15 cellular contexts compared by ENCODE assay signal in the genomic region with DNA sequence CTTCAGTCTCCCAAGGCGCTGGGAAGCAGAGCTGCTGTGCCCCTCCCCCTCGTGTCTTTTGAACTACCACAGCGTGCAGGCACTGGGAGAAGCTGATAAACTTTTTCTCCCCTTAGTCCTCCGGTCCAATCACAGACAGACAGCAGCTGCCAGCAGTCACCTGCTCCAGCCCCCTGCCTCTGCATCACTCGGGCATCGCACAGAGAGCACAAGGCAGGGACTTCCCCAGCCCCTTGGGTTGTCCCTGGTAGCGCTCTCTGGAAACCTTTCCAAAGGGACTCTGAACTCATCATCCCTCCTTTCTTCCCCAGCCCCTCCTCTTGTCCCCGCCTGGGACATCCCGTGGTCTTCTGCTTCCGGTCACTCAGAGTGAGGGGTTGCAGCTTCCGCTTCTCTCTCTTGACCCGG. TPM values are rescaled to one million over a fixed set of nuclear protein-coding genes. Genes with fewer than 3 reads are reported as not detected.
DNase-seq lines count a peak whose midpoint lies in the region; ATAC-seq, FAIRE-seq and TF ChIP-seq lines count a peak whose summit lies in the region.
"Had no signal": no experiment of that assay in that cellular context is flagged by ENCODE, and none has a peak within 500 bp of the region (broad histone marks: within the 10 kb centered on the region; RNA-seq: fewer than 3 reads in every experiment).

No MANE protein-coding gene starts in this region.

- H3K9ac ChIP-seq in HUES64 (ENCODE audit: low read depth, low read length) = no peak overlapping the region
- H3K9ac ChIP-seq in K562 (ENCODE audit: insufficient read depth in 1 of 2, low read depth in 2 of 2, low read length in 2 of 2) = no peak overlapping the region

- intact Hi-C loops in Caco-2 (cut with micrococcal nuclease; ENCODE audit: unreplicated experiment) = loop anchor here (5.0 kb wide), 1 partner anchor 63 kb away; no protein-coding TSS in a partner anchor
- intact Hi-C loops in K562 (cut with micrococcal nuclease) = no loop called here
- intact Hi-C loops in natural killer cell (cut with micrococcal nuclease) = no loop called here
- intact Hi-C loops in aorta (cut with DNase I) = no loop called here

- TF ChIP-seq POLR2A in K562 (conservative IDR thresholded peaks at IDR 0.05) = no peak

- under 1% methylated on average over 12 of the region's 12 CpGs for WGBS in HUES64
- WGBS in K562 (ENCODE audit: insufficient coverage, low coverage, missing lambda C conversion rate) = 4% methylated on average over 11 of the region's 12 CpGs
- 1% methylated on average over 12 of the region's 12 CpGs for WGBS in aorta, 2 donors

- no peak for DNase-seq in Caco-2
- DNase-seq in K562 (ENCODE audit: extremely low read depth in 1 of 4, low spot score in 3 of 4) = peak in 1 of 4 experiments; percentile 39
- no peak for DNase-seq in natural killer cell
- no peak for DNase-seq in GM13977 (ENCODE audit: low spot score)
- DNase-seq in aorta = no peak
- DNase-seq in effector memory CD4-positive, alpha-beta T cell = no peak
- DNase-seq: KG1, NCI-H2171, pancreas had no signal

- H3K27ac ChIP-seq in HUES64 (ENCODE audit: low read depth, low read length) (no peak overlapping the region), K562 (ENCODE audit: extremely low read depth, low read depth, low read length) (no peak overlapping the region), aorta (ENCODE audit: low read depth in 1 of 2, low read length in 2 of 2) (no peak overlapping the region)
- H3K27ac ChIP-seq in effector memory CD4-positive, alpha-beta T cell (ENCODE audit: insufficient read depth, low read length, poor library complexity, severe bottlenecking) = no peak overlapping the region
- H3K27ac ChIP-seq: pancreas had no signal

- peaks cover 7% of the 10 kb centered on the region for H3K4me1 Mint-ChIP-seq in Caco-2 (ENCODE audit: low read depth, unreplicated experiment)
- H3K4me1 Mint-ChIP-seq in natural killer cell = peaks cover 14 to 19% of the 10 kb centered on the region in 2 donors

- in situ Hi-C loops in K562 (cut with MboI) (no loop called here), GM13977 (cut with MboI; ENCODE audit: low pct_unique_long_range_greater_than_20kb, low sequenced_read_pairs, unreplicated experiment) (no loop called here)

- no peak overlapping the region for H3K4me2 ChIP-seq in K562 (ENCODE audit: insufficient read depth, low read length)

- peaks cover 61% of the 10 kb centered on the region for H3K27me3 Mint-ChIP-seq in Caco-2 (ENCODE audit: insufficient read depth, unreplicated experiment)
- H3K27me3 Mint-ChIP-seq in natural killer cell (ENCODE audit: low read depth in 2 of 2) = peaks cover 53 to 70% of the 10 kb centered on the region in 2 donors

- H3K27ac Mint-ChIP-seq in Caco-2 (ENCODE audit: unreplicated experiment) = no peak overlapping the region
- H3K27ac Mint-ChIP-seq in natural killer cell = no peak overlapping the region
- H3K27ac Mint-ChIP-seq: stimulated activated naive CD8-positive, alpha-beta T cell treated with anti-CD3 and anti-CD28 coated beads, Interleukin-15, Interleukin-2, amounts not matched to agents 100 ng/mL and 50 ng/mL, for 24 hours had no signal

- peaks cover 30% of the 10 kb centered on the region for H4K20me1 ChIP-seq in K562 (replicated peaks; ENCODE audit: control insufficient read depth, insufficient read depth, low read length)

- peak overlapping the region; percentile 28 for H3K4me3 Mint-ChIP-seq in Caco-2 (ENCODE audit: unreplicated experiment)
- H3K4me3 Mint-ChIP-seq in natural killer cell = peak overlapping the region; percentile 45
- H3K4me3 Mint-ChIP-seq: stimulated activated naive CD8-positive, alpha-beta T cell treated with anti-CD3 and anti-CD28 coated beads, Interleukin-15, Interleukin-2, amounts not matched to agents 100 ng/mL and 50 ng/mL, for 24 hours had no signal

- TF ChIP-seq CTCF in Caco-2 (IDR thresholded peaks at IDR 0.05; ENCODE audit: insufficient read depth in 1 of 2, low read depth in 1 of 2, low read length in 1 of 2, severe bottlenecking in 1 of 2, unreplicated experiment in 1 of 2) (no peak), K562 (IDR thresholded peaks at IDR 0.05 in 2 of 3, conservative IDR thresholded peaks at IDR 0.05 in 1 of 3; ENCODE audit: insufficient read depth in 2 of 3, low read depth in 1 of 3, low read length in 3 of 3) (no peak), natural killer cell (IDR thresholded peaks at IDR 0.05) (no peak), GM13977 (IDR thresholded peaks at IDR 0.05; ENCODE audit: extremely low read depth, insufficient read depth, missing control alignments) (no peak)

- CTCF ChIA-PET in Caco-2 (lab: Charles Lee) = interaction anchor here (2.1 kb wide), 1 partner anchor 62 kb away, joined by 10 read pairs; no protein-coding TSS in a partner anchor
- CTCF ChIA-PET in K562 (lab: Yijun Ruan, JAX; ENCODE audit: low intra/inter-chr PET ratio) = no interaction called here

- H3K36me3 ChIP-seq in Caco-2 (ENCODE audit: control insufficient read depth, insufficient read depth, low read length) (no peaks in the 10 kb centered on the region), HUES64 (ENCODE audit: insufficient read depth, low read length) (no peaks in the 10 kb centered on the region), K562 (ENCODE audit: control insufficient read depth, insufficient read depth, low read length) (no peaks in the 10 kb centered on the region), aorta (ENCODE audit: control insufficient read depth in 1 of 2, insufficient read depth in 2 of 2, low read length in 1 of 2) (no peaks in the 10 kb centered on the region)
- H3K36me3 ChIP-seq in effector memory CD4-positive, alpha-beta T cell (ENCODE audit: control insufficient read depth, insufficient read depth, low read length) = no peaks in the 10 kb centered on the region
- H3K36me3 ChIP-seq: pancreas had no signal

- peaks cover 25% of the 10 kb centered on the region for H3K27me3 ChIP-seq in Caco-2 (replicated peaks; ENCODE audit: control insufficient read depth, insufficient read depth, low read length)
- H3K27me3 ChIP-seq in HUES64 (ENCODE audit: insufficient read depth, low read length) = peaks cover 100% of the 10 kb centered on the region
- H3K27me3 ChIP-seq in K562 (ENCODE audit: control insufficient read depth in 2 of 2, insufficient read depth in 2 of 2, low read length in 2 of 2) = peaks cover 39 to 78% of the 10 kb centered on the region in 2 experiments
- no peaks in the 10 kb centered on the region for H3K27me3 ChIP-seq in aorta (ENCODE audit: control insufficient read depth in 1 of 2, insufficient read depth in 2 of 2, low read length in 1 of 2)
- H3K27me3 ChIP-seq in effector memory CD4-positive, alpha-beta T cell (replicated peaks; ENCODE audit: control insufficient read depth, insufficient read depth, low read length, poor library complexity, severe bottlenecking) = peaks cover 57% of the 10 kb centered on the region

- no peaks in the 10 kb centered on the region for H3K79me2 ChIP-seq in K562 (ENCODE audit: control insufficient read depth, insufficient read depth, low read length)

- no peak for TF ChIP-seq RAD21 in K562 (CRISPR knock-in tag; conservative IDR thresholded peaks at IDR 0.05 in 1 of 2, IDR thresholded peaks at IDR 0.05 in 1 of 2)

- H3K9me1 ChIP-seq in K562 (ENCODE audit: control insufficient read depth, insufficient read depth, low read length) = no peaks in the 10 kb centered on the region

- no peak for FAIRE-seq in K562 (lab: Jason Lieb, UNC)
- FAIRE-seq: pancreas, TTC549 had no signal

- H3K9me3 ChIP-seq in Caco-2 (no peaks in the 10 kb centered on the region), HUES64 (ENCODE audit: insufficient read depth, low read depth, low read length) (no peaks in the 10 kb centered on the region), K562 (replicated peaks; ENCODE audit: control insufficient read depth, insufficient read depth, low read depth, low read length) (no peaks in the 10 kb centered on the region), aorta (ENCODE audit: control insufficient read depth, low read length) (no peaks in the 10 kb centered on the region)
- no peaks in the 10 kb centered on the region for H3K9me3 ChIP-seq in effector memory CD4-positive, alpha-beta T cell (ENCODE audit: control insufficient read depth, low read length)
- H3K9me3 ChIP-seq: pancreas had no signal

- H3K36me3 Mint-ChIP-seq in Caco-2 (ENCODE audit: insufficient read depth, unreplicated experiment) = no peaks in the 10 kb centered on the region
- H3K36me3 Mint-ChIP-seq in natural killer cell = no peaks in the 10 kb centered on the region

- BruUV-seq in Caco-2 (replicated peaks; lab: Mats Ljungman, UMichigan) (no TSS peak), K562 (replicated peaks; lab: Mats Ljungman, UMichigan) (no TSS peak)

- no peaks in the 10 kb centered on the region for H3K9me3 Mint-ChIP-seq in Caco-2 (ENCODE audit: unreplicated experiment)
- no peaks in the 10 kb centered on the region for H3K9me3 Mint-ChIP-seq in natural killer cell
- H3K9me3 Mint-ChIP-seq: stimulated activated naive CD8-positive, alpha-beta T cell treated with anti-CD3 and anti-CD28 coated beads, Interleukin-15, Interleukin-2, amounts not matched to agents 100 ng/mL and 50 ng/mL, for 24 hours had no signal

- no peak overlapping the region for H2AFZ ChIP-seq in K562 (ENCODE audit: low read depth, low read length)

- peak; percentile 47 for ATAC-seq in K562
- ATAC-seq in natural killer cell = peak in 1 of 3 donors; percentile 18
- ATAC-seq in aorta (ENCODE audit: low FRiP score) = no peak
- ATAC-seq: pancreas had no signal

- no peak for TF ChIP-seq EP300 in K562 (IDR thresholded peaks at IDR 0.05; ENCODE audit: low read length)

- H3K4me1 ChIP-seq in Caco-2 = peaks cover 12% of the 10 kb centered on the region
- peaks cover 46% of the 10 kb centered on the region for H3K4me1 ChIP-seq in HUES64 (ENCODE audit: insufficient read depth, low read length)
- H3K4me1 ChIP-seq in K562 (replicated peaks in 1 of 2; ENCODE audit: control insufficient read depth in 2 of 2, insufficient read depth in 2 of 2, low read length in 2 of 2) = peaks cover 0 to 15% of the 10 kb centered on the region in 2 experiments; a peak in 2 of 5 replicates
- no peaks in the 10 kb centered on the region for H3K4me1 ChIP-seq in aorta (ENCODE audit: control insufficient read depth in 1 of 2, insufficient read depth in 2 of 2, low read length in 2 of 2)
- H3K4me1 ChIP-seq in effector memory CD4-positive, alpha-beta T cell (ENCODE audit: control insufficient read depth, insufficient read depth, low read length, poor library complexity, severe bottlenecking) = peaks cover 32% of the 10 kb centered on the region
- H3K4me1 ChIP-seq: pancreas had no signal

- peak overlapping the region; percentile 4; the same call in 1 of the 2 replicates for H3K4me3 ChIP-seq in Caco-2 (ENCODE audit: low read depth, low read length)
- peak overlapping the region; percentile 51 for H3K4me3 ChIP-seq in HUES64 (ENCODE audit: low read length)
- H3K4me3 ChIP-seq in K562 = no peak overlapping the region
- no peak overlapping the region for H3K4me3 ChIP-seq in aorta (ENCODE audit: low read length in 2 of 2)
- no peak overlapping the region for H3K4me3 ChIP-seq in effector memory CD4-positive, alpha-beta T cell (ENCODE audit: insufficient read depth, low read depth, low read length, poor library complexity, severe bottlenecking)
- H3K4me3 ChIP-seq: pancreas had no signal

- POLR2A ChIA-PET in Caco-2 (lab: Charles Lee) (interaction anchor here (0.8 kb wide), 1 partner anchor 514 kb away, joined by 5 read pairs; no protein-coding TSS in a partner anchor), K562 (lab: Yijun Ruan, JAX) (interaction anchor here (1.3 to 1.6 kb wide), 2 partner anchors 11 to 14 kb away, joined by 3 to 6 read pairs; no protein-coding TSS in a partner anchor)

RNA-seq across cellular contexts. Expression of a gene that starts 1.4 kb away (rescaled TPM):
- not detected in 2 replicates for total RNA-seq in Caco-2 (2022)
- polyA plus RNA-seq in HUES64 (2013, experiment 1 of 2) = not detected
- polyA plus RNA-seq in HUES64 (2013, experiment 2 of 2) = not detected
- total RNA-seq in K562 (2011; cell fraction: chromatin; rRNA removed; ENCODE audit: low replicate concordance) = not detected in 2 replicates
- total RNA-seq in K562 (2011; cell fraction: nucleolus; rRNA removed) = not detected in 2 replicates
- total RNA-seq in K562 (2011; cell fraction: nucleoplasm; rRNA removed) = not detected in 2 replicates
- not detected in 2 replicates for total RNA-seq in K562 (2014; rRNA removed)
- not detected in 2 replicates for total RNA-seq in K562 (2014; rRNA removed; fragmentation: Illumina TruSeq; extraction: Trizol)
- not detected in 2 replicates for total RNA-seq in K562 (2015; rRNA removed; fragmentation: Illumina TruSeq; extraction: Trizol)
- total RNA-seq in K562 (2021) = not detected in 2 replicates
- not detected in 2 replicates for polyA plus RNA-seq in K562 (2011; rRNA removed)
- not detected in 2 replicates for polyA plus RNA-seq in K562 (2011; cell fraction: cytosol; rRNA removed)
- not detected in 2 replicates for polyA plus RNA-seq in K562 (2011; cell fraction: nucleus; rRNA removed)
- not detected in 2 replicates for polyA plus RNA-seq in K562 (2012)
- not detected in 2 replicates for polyA plus RNA-seq in K562 (2014; fragmentation: Illumina TruSeq; extraction: Trizol)
- not detected for polyA plus RNA-seq in K562 (2014; fragmentation: Nextera tagmentation; extraction: Ambion mirVana)
- polyA plus RNA-seq in K562 (2014; rRNA removed) = not detected in 2 replicates
- not detected in 2 replicates for polyA minus RNA-seq in K562 (2011; rRNA and poly(A)+ RNA removed)
- not detected in 2 replicates for polyA minus RNA-seq in K562 (2011; cell fraction: cytosol; rRNA and poly(A)+ RNA removed)
- polyA minus RNA-seq in K562 (2011; cell fraction: nucleus; rRNA and poly(A)+ RNA removed) = not detected in 2 replicates
- total RNA-seq in natural killer cell = not detected
- total RNA-seq in aorta = not detected
- polyA plus RNA-seq in aorta = 1 to 10 TPM in 1 of 2 donors, not detected in 1; 1.1 TPM
- total RNA-seq: cerebellum, liver, OCI-LY7 had no signal
- polyA plus RNA-seq: liver, pancreas had no signal

RNA-seq across cellular contexts. Expression of a gene that starts 55.5 kb away (rescaled TPM):
- 24.9 and 30.2 TPM in 2 replicates for total RNA-seq in Caco-2 (2022)
- 10.6 TPM for polyA plus RNA-seq in HUES64 (2013, experiment 1 of 2)
- polyA plus RNA-seq in HUES64 (2013, experiment 2 of 2) = 14.2 TPM
- total RNA-seq in K562 (2011; cell fraction: chromatin; rRNA removed; ENCODE audit: low replicate concordance) = 9.7 and 14.8 TPM in 2 replicates
- total RNA-seq in K562 (2011; cell fraction: nucleolus; rRNA removed) = 11.3 and 11.4 TPM in 2 replicates
- total RNA-seq in K562 (2011; cell fraction: nucleoplasm; rRNA removed) = 12.5 and 13.0 TPM in 2 replicates
- 2.5 and 3.8 TPM in 2 replicates for total RNA-seq in K562 (2014; rRNA removed)
- 3.0 TPM in 2 replicates for total RNA-seq in K562 (2014; rRNA removed; fragmentation: Illumina TruSeq; extraction: Trizol)
- 2.5 and 3.1 TPM in 2 replicates for total RNA-seq in K562 (2015; rRNA removed; fragmentation: Illumina TruSeq; extraction: Trizol)
- 7.3 and 7.8 TPM in 2 replicates for total RNA-seq in K562 (2021)
- 10.2 and 11.5 TPM in 2 replicates for polyA plus RNA-seq in K562 (2011; rRNA removed)
- 12.4 and 12.6 TPM in 2 replicates for polyA plus RNA-seq in K562 (2011; cell fraction: cytosol; rRNA removed)
- 12.2 and 13.2 TPM in 2 replicates for polyA plus RNA-seq in K562 (2011; cell fraction: nucleus; rRNA removed)
- polyA plus RNA-seq in K562 (2012) = 8.8 and 9.9 TPM in 2 replicates
- 5.6 and 6.3 TPM in 2 replicates for polyA plus RNA-seq in K562 (2014; fragmentation: Illumina TruSeq; extraction: Trizol)
- polyA plus RNA-seq in K562 (2014; fragmentation: Nextera tagmentation; extraction: Ambion mirVana) = 1 to 10 TPM; 1.9 to 2.3 TPM
- 9.5 and 11.1 TPM in 2 replicates for polyA plus RNA-seq in K562 (2014; rRNA removed)
- polyA minus RNA-seq in K562 (2011; rRNA and poly(A)+ RNA removed) = 4.0 and 5.2 TPM in 2 replicates
- 2.8 TPM in 1 of 2 replicates, not detected in the other for polyA minus RNA-seq in K562 (2011; cell fraction: cytosol; rRNA and poly(A)+ RNA removed)
- 1.5 and 3.9 TPM in 2 replicates for polyA minus RNA-seq in K562 (2011; cell fraction: nucleus; rRNA and poly(A)+ RNA removed)
- 1 to 10 TPM in 2 of 3 donors, not detected in 1; 1.1 to 1.3 TPM for total RNA-seq in natural killer cell
- 10 to 100 TPM in 1 of 2 donors, 1 to 10 TPM in 1; 6.6 to 10.6 TPM for total RNA-seq in aorta
- polyA plus RNA-seq in aorta = 1 to 10 TPM; 4.7 to 9.9 TPM
- total RNA-seq: OCI-LY7 had no signal

Comparison
In these comparisons a context has a peak if more than half of its experiments do, and no peak if none do; other contexts are left out.
1. H3K4me3 ChIP-seq: peak in Caco-2 (single experiment) and HUES64 (single experiment); none in K562 (single experiment), aorta (0 of 2) and effector memory CD4-positive, alpha-beta T cell (single experiment).